ENCODE assay signal across 8 cellular contexts in genomic region chr7:106284516-106285050, GRCh38. TPM values are rescaled to one million over a fixed set of nuclear protein-coding genes. Genes with fewer than 3 reads are reported as not detected.
DNase-seq lines count a peak whose midpoint lies in the region; ATAC-seq and TF ChIP-seq lines count a peak whose summit lies in the region.

Gene NAMPT, minus strand, starts transcription at chr7:106284983. Its CDS starts 99 bp downstream, at chr7:106284884.

- POLR2A ChIA-PET in A673 (lab: Charles Lee; ENCODE audit: low non-redundant PET) = interaction anchor here (0.6 to 0.8 kb wide), 3 partner anchors 15 to 141 kb away, joined by 3 to 4 read pairs (median 3); no protein-coding TSS in a partner anchor

- no peaks in the 10 kb centered on the region for H3K9me3 ChIP-seq in A673 (ENCODE audit: low read depth, low read length, poor library complexity, severe bottlenecking)
- H3K9me3 ChIP-seq in mammary epithelial cell (replicated peaks; ENCODE audit: insufficient read depth, low read length) = no peaks in the 10 kb centered on the region

- TF ChIP-seq CTCF in A673 (conservative IDR thresholded peaks at IDR 0.05; ENCODE audit: low read depth, low read length) (no peak), mammary epithelial cell (conservative IDR thresholded peaks at IDR 0.05 in 1 of 2, IDR thresholded peaks at IDR 0.05 in 1 of 2; ENCODE audit: extremely low read depth in 1 of 2, insufficient read depth in 1 of 2, low read depth in 1 of 2, low read length in 2 of 2) (no peak)

- intact Hi-C loops in A673 (cut with micrococcal nuclease; ENCODE audit: unreplicated experiment) = loop anchor here (5.0 kb wide), 2 partner anchors 138 to 178 kb away; no protein-coding TSS in a partner anchor
- intact Hi-C loops in mammary epithelial cell (cut with micrococcal nuclease) = loop anchor here (1.0 to 5.0 kb wide), 7 partner anchors 20 to 453 kb away; no protein-coding TSS in a partner anchor

- peak; percentile 39 for DNase-seq in A673 (ENCODE audit: low spot score)
- DNase-seq in SK-MEL-5 (ENCODE audit: low read depth, low spot score) = peak; percentile 38
- DNase-seq in mammary epithelial cell = peak; percentile 27
- DNase-seq in kidney tubule cell (ENCODE audit: low spot score) = peak; percentile 47
- peak; percentile 42 to 53 for DNase-seq in stimulated activated CD8-positive, alpha-beta memory T cell treated with anti-CD3 and anti-CD28 coated beads, Interleukin-15, amount 100 ng/mL, for 4 hours (ENCODE audit: low read depth in 2 of 2)
- no peak for DNase-seq in SHP77 treated with DMSO at 0.1 percent for 48 hours (lab: John Stamatoyannopoulos, UW)

- H3K4me2 ChIP-seq in mammary epithelial cell (ENCODE audit: insufficient read depth, low read depth, low read length) = peak within 1 kb of the TSS; percentile 93

- ATAC-seq in GM18502 (IDR thresholded peaks at IDR 0.05; ENCODE audit: poor library complexity, unreplicated experiment) = peak; percentile 8
- peak; percentile 14 for ATAC-seq in HG03139 (IDR thresholded peaks at IDR 0.05; ENCODE audit: unreplicated experiment)

- CTCF ChIA-PET in A673 (lab: Charles Lee) = interaction anchor here (0.7 to 0.8 kb wide), 2 partner anchors 13 to 178 kb away, joined by 4 to 8 read pairs; no protein-coding TSS in a partner anchor
- CTCF ChIA-PET in mammary epithelial cell (lab: Charles Lee; ENCODE audit: low non-redundant PET) = interaction anchor here (0.8 kb wide), 1 partner anchor 178 kb away, joined by 7 read pairs; no protein-coding TSS in a partner anchor

- dilution Hi-C loops in mammary epithelial cell (cut with HindIII; ENCODE audit: low sequenced_read_pairs) = no loop called here

- in situ Hi-C loops in SK-MEL-5 (cut with HindIII; ENCODE audit: low pct_unique_long_range_greater_than_20kb, low sequenced_read_pairs) (no loop called here), mammary epithelial cell (cut with MboI; ENCODE audit: low sequenced_read_pairs in 2 of 2) (loop anchor here in 1 of 2 donors (5.0 to 10.0 kb wide), 2 partner anchors 63 to 140 kb away; no protein-coding TSS in a partner anchor)

- BruUV-seq in A673 (replicated peaks; lab: Mats Ljungman, UMichigan) (no TSS peak), mammary epithelial cell (replicated peaks; lab: Mats Ljungman, UMichigan) (no TSS peak)

- H3K27me3 ChIP-seq in A673 (replicated peaks; ENCODE audit: insufficient read depth, low read depth, low read length, poor library complexity) = no peaks in the 10 kb centered on the region
- no peaks in the 10 kb centered on the region for H3K27me3 ChIP-seq in mammary epithelial cell (ENCODE audit: insufficient read depth, low read length)

- H3K36me3 ChIP-seq in A673 (ENCODE audit: insufficient read depth, low read length, poor library complexity, severe bottlenecking) (no peaks in the 10 kb centered on the region), mammary epithelial cell (ENCODE audit: insufficient read depth, low read length) (no peaks in the 10 kb centered on the region)

- H3K79me2 ChIP-seq in mammary epithelial cell (ENCODE audit: insufficient read depth, low read length) = peaks cover 52% of the 10 kb centered on the region

- H3K27ac ChIP-seq in A673 (ENCODE audit: low read depth, low read length, poor library complexity, severe bottlenecking) (peak within 1 kb of the TSS; percentile 84), mammary epithelial cell (ENCODE audit: insufficient read depth, low read depth, low read length) (peak within 1 kb of the TSS; percentile 98)

- H4K20me1 ChIP-seq in mammary epithelial cell (ENCODE audit: insufficient read depth, low read length) = no peaks in the 10 kb centered on the region

- peak within 1 kb of the TSS; percentile 69 for H3K4me3 ChIP-seq in A673 (ENCODE audit: low read depth, low read length, poor library complexity, severe bottlenecking)
- H3K4me3 ChIP-seq in mammary epithelial cell (replicated peaks in 1 of 3; ENCODE audit: insufficient read depth in 1 of 3, low read depth in 2 of 3, low read length in 3 of 3) = peak within 1 kb of the TSS; percentile 72 to 93 (median 83)

- WGBS in mammary epithelial cell (ENCODE audit: low coverage, missing lambda C conversion rate) = no CpG with 5 or more reads among the region's 61 CpGs

- H2AFZ ChIP-seq in mammary epithelial cell (ENCODE audit: low read depth, low read length) = peak within 1 kb of the TSS; percentile 84

- peak within 1 kb of the TSS; percentile 99 for H3K9ac ChIP-seq in mammary epithelial cell (ENCODE audit: insufficient read depth, low read length)

- peaks cover 5% of the 10 kb centered on the region for H3K4me1 ChIP-seq in A673 (ENCODE audit: insufficient read depth, low read length, poor library complexity, severe bottlenecking)
- H3K4me1 ChIP-seq in mammary epithelial cell (ENCODE audit: insufficient read depth, low read length) = peaks cover 11% of the 10 kb centered on the region

RNA-seq across cellular contexts. Expression of gene NAMPT, which starts in this region (rescaled TPM):
- total RNA-seq in A673 (2021) (55.3 and 68.0 TPM in 2 replicates), mammary epithelial cell (100 to 1,000 TPM in 1 of 2 donors, 10 to 100 TPM in 1; 93.7 to 132 TPM)
- 206 and 215 TPM in 2 replicates for total RNA-seq in SK-MEL-5 (2014; rRNA removed; shearing (Covaris generic))
- polyA plus RNA-seq in SK-MEL-5 (2015; cell fraction: cytosol; rRNA removed) = 153 and 253 TPM in 2 replicates
- 95.0 and 153 TPM in 2 replicates for polyA plus RNA-seq in SK-MEL-5 (2015; cell fraction: nucleus; rRNA removed)
- polyA plus RNA-seq in mammary epithelial cell = 55.5 TPM
- polyA minus RNA-seq in mammary epithelial cell = 35.1 TPM
